ENCODE assay signal across 8 cellular contexts in the genomic region with DNA sequence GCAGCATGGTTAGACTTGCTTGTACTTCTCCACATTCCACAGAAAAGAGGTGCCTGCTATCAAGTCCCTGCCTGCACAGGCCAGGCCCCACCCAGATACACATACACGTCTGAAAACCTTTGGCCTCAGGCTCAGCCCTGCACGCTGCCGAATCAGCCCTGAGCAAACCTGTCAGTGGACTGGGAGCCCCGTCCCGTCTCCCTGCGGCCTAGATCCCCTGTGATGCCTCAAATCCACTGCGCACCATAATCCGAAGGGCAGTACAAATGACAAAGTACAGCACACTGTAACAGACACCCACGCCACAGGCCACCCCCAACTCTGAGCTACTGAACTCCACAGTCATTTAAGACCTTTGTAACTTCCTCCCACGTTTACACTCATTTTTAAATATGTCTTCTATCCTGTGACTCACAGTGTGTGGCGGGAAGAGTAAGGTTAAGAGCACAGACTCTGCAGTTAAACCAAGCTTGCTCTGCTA.
DNase-seq lines count a peak whose midpoint lies in the region; ATAC-seq and TF ChIP-seq lines count a peak whose summit lies in the region.

No MANE protein-coding gene starts in this region.

- H3K4me1 Mint-ChIP-seq in activated CD4-positive, alpha-beta memory T cell treated with anti-CD3 and anti-CD28 coated beads, Interleukin-2, amount 10 ng/mL, durations not matched to agents 7 days and 5 days = peaks cover 60% of the 10 kb centered on the region

- H3K36me3 ChIP-seq in A673 (ENCODE audit: insufficient read depth, low read length, poor library complexity, severe bottlenecking) (no peaks in the 10 kb centered on the region), lower lobe of right lung (no peaks in the 10 kb centered on the region)

- no peak for TF ChIP-seq CTCF in A673 (conservative IDR thresholded peaks at IDR 0.05; ENCODE audit: low read depth, low read length)
- TF ChIP-seq CTCF in lower lobe of right lung (IDR thresholded peaks at IDR 0.05) = no peak

- CTCF ChIA-PET in A673 (lab: Charles Lee) = no interaction called here
- CTCF ChIA-PET in activated CD4-positive, alpha-beta memory T cell treated with anti-CD3 and anti-CD28 coated beads, Interleukin-2, amount 10 ng/mL, durations not matched to agents 7 days and 5 days (lab: Charles Lee) = interaction anchor here (0.6 to 2.0 kb wide), 9 partner anchors 12 to 1700 kb away, joined by 3 to 11 read pairs (median 3); no protein-coding TSS in a partner anchor

- POLR2A ChIA-PET in A673 (lab: Charles Lee; ENCODE audit: low non-redundant PET) = no interaction called here
- POLR2A ChIA-PET in activated CD4-positive, alpha-beta memory T cell treated with anti-CD3 and anti-CD28 coated beads, Interleukin-2, amount 10 ng/mL, durations not matched to agents 7 days and 5 days (lab: Charles Lee) = interaction anchor here (0.9 to 3.9 kb wide), 10 partner anchors 12 to 69 kb away, joined by 3 to 16 read pairs (median 4); a partner anchor contains a TSS

- H3K27me3 ChIP-seq in A673 (replicated peaks; ENCODE audit: insufficient read depth, low read depth, low read length, poor library complexity) (no peaks in the 10 kb centered on the region), lower lobe of right lung (ENCODE audit: low read depth) (no peaks in the 10 kb centered on the region)

- H3K9me3 ChIP-seq in A673 (ENCODE audit: low read depth, low read length, poor library complexity, severe bottlenecking) (peaks cover 6% of the 10 kb centered on the region), lower lobe of right lung (no peaks in the 10 kb centered on the region)

- peak; percentile 31 for DNase-seq in A673 (ENCODE audit: low spot score)
- DNase-seq in activated CD4-positive, alpha-beta memory T cell treated with anti-CD3 and anti-CD28 coated beads, Interleukin-2, amount 10 ng/mL, durations not matched to agents 7 days and 5 days = peak; percentile 59
- no peak for DNase-seq in lower lobe of right lung
- no peak for DNase-seq in mesenteric fat pad (ENCODE audit: low spot score)
- no peak for DNase-seq in NCI-H748 (lab: John Stamatoyannopoulos, UW; ENCODE audit: unreplicated experiment)
- DNase-seq in D341Med (ENCODE audit: low spot score) = no peak

- ATAC-seq in GM19452 (IDR thresholded peaks at IDR 0.05; ENCODE audit: unreplicated experiment) (peak; percentile 61), HG03520 (IDR thresholded peaks at IDR 0.05; ENCODE audit: unreplicated experiment) (peak; percentile 84), lower lobe of right lung (peak; percentile 41 to 57)

- H3K27ac ChIP-seq in A673 (ENCODE audit: low read depth, low read length, poor library complexity, severe bottlenecking) (no peak overlapping the region), lower lobe of right lung (no peak overlapping the region)

- no peak overlapping the region for H3K4me3 ChIP-seq in A673 (ENCODE audit: low read depth, low read length, poor library complexity, severe bottlenecking)
- no peak overlapping the region for H3K4me3 ChIP-seq in lower lobe of right lung

- H3K4me3 Mint-ChIP-seq in activated CD4-positive, alpha-beta memory T cell treated with anti-CD3 and anti-CD28 coated beads, Interleukin-2, amount 10 ng/mL, durations not matched to agents 7 days and 5 days = peak overlapping the region; percentile 31

- peaks cover 11% of the 10 kb centered on the region for H3K36me3 Mint-ChIP-seq in activated CD4-positive, alpha-beta memory T cell treated with anti-CD3 and anti-CD28 coated beads, Interleukin-2, amount 10 ng/mL, durations not matched to agents 7 days and 5 days (ENCODE audit: low read depth)

- peaks cover 21% of the 10 kb centered on the region for H3K4me1 ChIP-seq in A673 (ENCODE audit: insufficient read depth, low read length, poor library complexity, severe bottlenecking)
- peaks cover 22% of the 10 kb centered on the region for H3K4me1 ChIP-seq in lower lobe of right lung

- intact Hi-C loops in A673 (cut with micrococcal nuclease; ENCODE audit: unreplicated experiment) (no loop called here), lower lobe of right lung (cut with DNase I) (no loop called here)

- H3K9me3 Mint-ChIP-seq in activated CD4-positive, alpha-beta memory T cell treated with anti-CD3 and anti-CD28 coated beads, Interleukin-2, amount 10 ng/mL, durations not matched to agents 7 days and 5 days = no peaks in the 10 kb centered on the region

- peak overlapping the region; percentile 81 for H3K27ac Mint-ChIP-seq in activated CD4-positive, alpha-beta memory T cell treated with anti-CD3 and anti-CD28 coated beads, Interleukin-2, amount 10 ng/mL, durations not matched to agents 7 days and 5 days

- no peaks in the 10 kb centered on the region for H3K27me3 Mint-ChIP-seq in activated CD4-positive, alpha-beta memory T cell treated with anti-CD3 and anti-CD28 coated beads, Interleukin-2, amount 10 ng/mL, durations not matched to agents 7 days and 5 days

- BruUV-seq in A673 (replicated peaks; lab: Mats Ljungman, UMichigan) = no TSS peak

Comparison
In these comparisons a context has a peak if more than half of its experiments do, and no peak if none do; other contexts are left out.
1. DNase-seq: peak in A673 (single experiment) and activated CD4-positive, alpha-beta memory T cell treated with anti-CD3 and anti-CD28 coated beads, Interleukin-2, amount 10 ng/mL, durations not matched to agents 7 days and 5 days (single experiment); none in lower lobe of right lung (single experiment), mesenteric fat pad (single experiment), NCI-H748 (single experiment) and D341Med (single experiment).
2. Peak in every context shown above with its lines, with median percentiles within 50 percentile points of each other: ATAC-seq.